Comparison of ENCODE assay signal across 2 cellular contexts in the genomic region with DNA sequence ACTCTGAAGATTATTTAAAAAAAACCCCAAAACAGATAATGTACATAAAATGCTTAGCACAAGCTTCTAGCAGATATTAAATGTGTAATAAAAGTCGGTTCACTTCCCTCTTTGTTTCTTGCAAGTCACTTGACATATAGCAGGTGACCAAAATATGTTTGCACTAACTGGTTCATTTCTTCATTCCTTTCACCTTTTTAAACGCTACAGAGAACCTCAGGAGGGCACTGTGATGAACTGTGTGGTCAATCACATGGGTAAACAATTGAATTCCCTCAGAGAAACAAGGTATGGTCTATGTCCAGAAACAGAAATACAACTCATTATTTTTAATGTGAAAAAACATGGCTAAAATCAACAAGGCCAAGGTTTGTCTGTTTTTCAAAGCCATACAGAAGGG.
TF ChIP-seq lines count a peak whose summit lies in the region.

No MANE protein-coding gene starts in this region.

TF ChIP-seq in SK-N-SH, 30 proteins besides CTCF, POLR2A, EP300 and RAD21 (continued from another document):
- TF ChIP-seq REST (IDR thresholded peaks at IDR 0.05; ENCODE audit: low read depth, low read length): no peak
- TF ChIP-seq ELF1 (IDR thresholded peaks at IDR 0.05): no peak
- no peak for TF ChIP-seq RXRA (IDR thresholded peaks at IDR 0.05; ENCODE audit: borderline replicate concordance, low read depth)
- TF ChIP-seq USF2 (IDR thresholded peaks at IDR 0.05; ENCODE audit: borderline replicate concordance, low read depth, low read length): no peak
- TF ChIP-seq TEAD4 (IDR thresholded peaks at IDR 0.05; ENCODE audit: borderline replicate concordance, insufficient read depth): no peak
- no peak for TF ChIP-seq TCF12 (IDR thresholded peaks at IDR 0.05)
- TF ChIP-seq, protein P1, sequence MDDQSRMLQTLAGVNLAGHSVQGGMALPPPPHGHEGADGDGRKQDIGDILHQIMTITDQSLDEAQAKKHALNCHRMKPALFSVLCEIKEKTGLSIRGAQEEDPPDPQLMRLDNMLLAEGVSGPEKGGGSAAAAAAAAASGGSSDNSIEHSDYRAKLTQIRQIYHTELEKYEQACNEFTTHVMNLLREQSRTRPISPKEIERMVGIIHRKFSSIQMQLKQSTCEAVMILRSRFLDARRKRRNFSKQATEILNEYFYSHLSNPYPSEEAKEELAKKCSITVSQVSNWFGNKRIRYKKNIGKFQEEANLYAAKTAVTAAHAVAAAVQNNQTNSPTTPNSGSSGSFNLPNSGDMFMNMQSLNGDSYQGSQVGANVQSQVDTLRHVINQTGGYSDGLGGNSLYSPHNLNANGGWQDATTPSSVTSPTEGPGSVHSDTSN (IDR thresholded peaks at IDR 0.05): no peak
- no peak for TF ChIP-seq POLR2AphosphoS5 (IDR thresholded peaks at IDR 0.05; ENCODE audit: low read depth, low read length)
- no peak for TF ChIP-seq GATA2 (CRISPR knock-in tag; IDR thresholded peaks at IDR 0.05)
TF ChIP-seq in SK-N-SH: peak in this region for 0.

TF ChIP-seq in SK-N-SH treated with all-trans-retinoic acid at 6 μM for 48 hours, 23 proteins besides CTCF, POLR2A, EP300 and RAD21 (continued from another document):
- TF ChIP-seq, protein P2, sequence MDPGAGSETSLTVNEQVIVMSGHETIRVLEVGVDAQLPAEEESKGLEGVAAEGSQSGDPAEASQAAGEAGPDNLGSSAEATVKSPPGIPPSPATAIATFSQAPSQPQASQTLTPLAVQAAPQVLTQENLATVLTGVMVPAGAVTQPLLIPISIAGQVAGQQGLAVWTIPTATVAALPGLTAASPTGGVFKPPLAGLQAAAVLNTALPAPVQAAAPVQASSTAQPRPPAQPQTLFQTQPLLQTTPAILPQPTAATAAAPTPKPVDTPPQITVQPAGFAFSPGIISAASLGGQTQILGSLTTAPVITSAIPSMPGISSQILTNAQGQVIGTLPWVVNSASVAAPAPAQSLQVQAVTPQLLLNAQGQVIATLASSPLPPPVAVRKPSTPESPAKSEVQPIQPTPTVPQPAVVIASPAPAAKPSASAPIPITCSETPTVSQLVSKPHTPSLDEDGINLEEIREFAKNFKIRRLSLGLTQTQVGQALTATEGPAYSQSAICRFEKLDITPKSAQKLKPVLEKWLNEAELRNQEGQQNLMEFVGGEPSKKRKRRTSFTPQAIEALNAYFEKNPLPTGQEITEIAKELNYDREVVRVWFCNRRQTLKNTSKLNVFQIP (CRISPR knock-in tag; IDR thresholded peaks at IDR 0.05; ENCODE audit: borderline replicate concordance, low read depth): no peak
- TF ChIP-seq TSHZ2 (CRISPR knock-in tag; IDR thresholded peaks at IDR 0.05) (no peak), ESRRG (CRISPR knock-in tag; IDR thresholded peaks at IDR 0.05) (no peak), RARB (CRISPR knock-in tag; IDR thresholded peaks at IDR 0.05) (no peak), CSDC2 (CRISPR knock-in tag; IDR thresholded peaks at IDR 0.05) (no peak), SNAI2 (CRISPR knock-in tag; IDR thresholded peaks at IDR 0.05) (no peak), ZNF70 (CRISPR knock-in tag; IDR thresholded peaks at IDR 0.05) (no peak), ZFP3 (CRISPR knock-in tag; IDR thresholded peaks at IDR 0.05) (no peak)
- TF ChIP-seq, protein P3, sequence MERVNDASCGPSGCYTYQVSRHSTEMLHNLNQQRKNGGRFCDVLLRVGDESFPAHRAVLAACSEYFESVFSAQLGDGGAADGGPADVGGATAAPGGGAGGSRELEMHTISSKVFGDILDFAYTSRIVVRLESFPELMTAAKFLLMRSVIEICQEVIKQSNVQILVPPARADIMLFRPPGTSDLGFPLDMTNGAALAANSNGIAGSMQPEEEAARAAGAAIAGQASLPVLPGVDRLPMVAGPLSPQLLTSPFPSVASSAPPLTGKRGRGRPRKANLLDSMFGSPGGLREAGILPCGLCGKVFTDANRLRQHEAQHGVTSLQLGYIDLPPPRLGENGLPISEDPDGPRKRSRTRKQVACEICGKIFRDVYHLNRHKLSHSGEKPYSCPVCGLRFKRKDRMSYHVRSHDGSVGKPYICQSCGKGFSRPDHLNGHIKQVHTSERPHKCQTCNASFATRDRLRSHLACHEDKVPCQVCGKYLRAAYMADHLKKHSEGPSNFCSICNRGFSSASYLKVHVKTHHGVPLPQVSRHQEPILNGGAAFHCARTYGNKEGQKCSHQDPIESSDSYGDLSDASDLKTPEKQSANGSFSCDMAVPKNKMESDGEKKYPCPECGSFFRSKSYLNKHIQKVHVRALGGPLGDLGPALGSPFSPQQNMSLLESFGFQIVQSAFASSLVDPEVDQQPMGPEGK (CRISPR knock-in tag; IDR thresholded peaks at IDR 0.05; ENCODE audit: borderline replicate concordance): no peak
